Comparison of ENCODE assay signal across 27 cellular contexts in genomic region chr5:74736759-74737158, GRCh38.
"Had no signal": no experiment of that assay in that cellular context is flagged by ENCODE, and none has a peak within 500 bp of the region (broad histone marks: within the 10 kb centered on the region; RNA-seq: fewer than 3 reads in every experiment).

No MANE protein-coding gene starts in this region.

- H3K27me3 Mint-ChIP-seq: central memory CD8-positive, alpha-beta T cell; dendritic cell treated with granulocyte-macrophage colony-stimulating factor and Interleukin-4, amounts not matched to agents 40 ng/mL and 50 ng/mL, for 4 days; stimulated activated naive CD8-positive, alpha-beta T cell treated with anti-CD3 and anti-CD28 coated beads, Interleukin-15, amount 100 ng/mL, for 72 hours had no signal

- ATAC-seq: esophagus mucosa; gastrocnemius medialis; heart right ventricle; left ventricle myocardium superior; natural killer cell; right lobe of liver; stimulated activated naive CD8-positive, alpha-beta T cell treated with anti-CD3 and anti-CD28 coated beads, Interleukin-15, amount 100 ng/mL, for 72 hours had no signal

- DNase-seq: colonic mucosa; effector CD8-positive, alpha-beta T cell; endodermal cell; foreskin fibroblast; gastrocnemius medialis; heart right ventricle; immature natural killer cell; left ventricle myocardium superior; mesendoderm; natural killer cell; occipital lobe; ovary; right lobe of liver; small intestine; stimulated activated CD4-positive, alpha-beta T cell treated with anti-CD3 and anti-CD28 coated beads, Interleukin-15, amount 100 ng/mL, for 24 hours; stimulated activated CD4-positive, alpha-beta T cell treated with anti-CD3 and anti-CD28 coated beads, Interleukin-2, amount 100 ng/mL, for 48 hours; stimulated activated naive CD4-positive, alpha-beta T cell; stimulated activated naive CD8-positive, alpha-beta T cell treated with anti-CD3 and anti-CD28 coated beads, Interleukin-15, amount 100 ng/mL, for 72 hours; testis; upper lobe of left lung had no signal

- H3K27ac Mint-ChIP-seq: dendritic cell treated with granulocyte-macrophage colony-stimulating factor and Interleukin-4, amounts not matched to agents 40 ng/mL and 50 ng/mL, for 4 days; endodermal cell; immature natural killer cell; natural killer cell; stimulated activated naive CD8-positive, alpha-beta T cell treated with anti-CD3 and anti-CD28 coated beads, Interleukin-15, amount 100 ng/mL, for 72 hours had no signal

- H3K27ac ChIP-seq: colonic mucosa, epithelial cell of prostate, gastrocnemius medialis, heart right ventricle, ovary, right lobe of liver, testis, tibial nerve, upper lobe of left lung had no signal

- H3K9me3 Mint-ChIP-seq: central memory CD8-positive, alpha-beta T cell; dendritic cell treated with granulocyte-macrophage colony-stimulating factor and Interleukin-4, amounts not matched to agents 40 ng/mL and 50 ng/mL, for 4 days; endodermal cell; immature natural killer cell; natural killer cell; stimulated activated naive CD8-positive, alpha-beta T cell treated with anti-CD3 and anti-CD28 coated beads, Interleukin-15, amount 100 ng/mL, for 72 hours had no signal

- H3K4me1 Mint-ChIP-seq: central memory CD8-positive, alpha-beta T cell; immature natural killer cell; natural killer cell; stimulated activated naive CD8-positive, alpha-beta T cell treated with anti-CD3 and anti-CD28 coated beads, Interleukin-15, amount 100 ng/mL, for 72 hours had no signal

- FAIRE-seq: keratinocyte, small intestine, urothelium cell line had no signal

- H3K4me3 Mint-ChIP-seq: central memory CD8-positive, alpha-beta T cell; dendritic cell treated with granulocyte-macrophage colony-stimulating factor and Interleukin-4, amounts not matched to agents 40 ng/mL and 50 ng/mL, for 4 days; endodermal cell; immature natural killer cell; natural killer cell; stimulated activated naive CD8-positive, alpha-beta T cell treated with anti-CD3 and anti-CD28 coated beads, Interleukin-15, amount 100 ng/mL, for 72 hours had no signal
